19 cellular contexts compared by ENCODE assay signal in genomic region chr16:69351309-69352027, GRCh38. TPM values are rescaled to one million over a fixed set of nuclear protein-coding genes. Genes with fewer than 3 reads are reported as not detected.
DNase-seq lines count a peak whose midpoint lies in the region; ATAC-seq and TF ChIP-seq lines count a peak whose summit lies in the region.
"Had no signal": no experiment of that assay in that cellular context is flagged by ENCODE, and none has a peak within 500 bp of the region (broad histone marks: within the 10 kb centered on the region; RNA-seq: fewer than 3 reads in every experiment).

TMED6 (minus strand) TSS chr16:69351786; CDS start chr16:69351753, 33 bp downstream.

- peaks cover 0 to 31% of the 10 kb centered on the region in 2 donors for H3K36me3 ChIP-seq in duodenal mucosa (ENCODE audit: control insufficient read depth in 1 of 2, insufficient read depth in 2 of 2, low read length in 2 of 2)
- H3K36me3 ChIP-seq: uterus had no signal

- peak within 1 kb of the TSS; percentile 53 to 58 for H3K4me3 ChIP-seq in duodenal mucosa (ENCODE audit: low read depth in 1 of 2, low read length in 2 of 2)
- H3K4me3 ChIP-seq: uterus had no signal

- H3K9me3 Mint-ChIP-seq in Calu3 (ENCODE audit: low read depth, unreplicated experiment) = no peaks in the 10 kb centered on the region
- H3K9me3 Mint-ChIP-seq in nephron progenitor cell = no peaks in the 10 kb centered on the region
- H3K9me3 Mint-ChIP-seq: effector memory CD8-positive, alpha-beta T cell had no signal

- ATAC-seq in HG03175 (IDR thresholded peaks at IDR 0.05; ENCODE audit: unreplicated experiment) = no peak
- ATAC-seq: effector memory CD8-positive, alpha-beta T cell; foreskin keratinocyte had no signal

- no peaks in the 10 kb centered on the region for H3K27me3 ChIP-seq in duodenal mucosa (ENCODE audit: control insufficient read depth in 1 of 2, insufficient read depth in 2 of 2, low read length in 2 of 2)
- H3K27me3 ChIP-seq: foreskin keratinocyte, uterus had no signal

- peak within 1 kb of the TSS; percentile 30 to 58 for H3K9ac ChIP-seq in duodenal mucosa (ENCODE audit: low read depth in 1 of 2, low read length in 2 of 2)

- no peak within 1 kb of the TSS for H3K27ac ChIP-seq in duodenal mucosa (ENCODE audit: low read depth, low read length)
- H3K27ac ChIP-seq: foreskin keratinocyte, uterus had no signal

- CTCF ChIA-PET in Calu3 (lab: Charles Lee) = no interaction called here

- H3K36me3 Mint-ChIP-seq in Calu3 (ENCODE audit: insufficient read depth, unreplicated experiment) (peaks cover 28% of the 10 kb centered on the region), nephron progenitor cell (ENCODE audit: low read depth) (peaks cover 37% of the 10 kb centered on the region)

- peaks cover 4% of the 10 kb centered on the region in 2 donors for H3K4me1 ChIP-seq in duodenal mucosa (ENCODE audit: control insufficient read depth in 1 of 2, insufficient read depth in 2 of 2, low read length in 2 of 2)
- H3K4me1 ChIP-seq: foreskin keratinocyte, uterus had no signal

- H3K27me3 Mint-ChIP-seq in Calu3 (ENCODE audit: unreplicated experiment) (no peaks in the 10 kb centered on the region), nephron progenitor cell (ENCODE audit: low read depth, poor library complexity) (peaks cover 8% of the 10 kb centered on the region)
- H3K27me3 Mint-ChIP-seq: effector memory CD8-positive, alpha-beta T cell had no signal

- no TSS peak for BruUV-seq in Calu3 (replicated peaks; lab: Mats Ljungman, UMichigan)

- intact Hi-C loops in Calu3 (cut with micrococcal nuclease; ENCODE audit: unreplicated experiment) = no loop called here

- H3K4me1 Mint-ChIP-seq in Calu3 (ENCODE audit: low read depth, unreplicated experiment) (peaks cover 19% of the 10 kb centered on the region), nephron progenitor cell (no peaks in the 10 kb centered on the region)

- H3K27ac Mint-ChIP-seq in Calu3 (ENCODE audit: unreplicated experiment) (no peak within 1 kb of the TSS), nephron progenitor cell (peak within 1 kb of the TSS; percentile 30)

- H3K9me3 ChIP-seq in duodenal mucosa (ENCODE audit: control insufficient read depth in 1 of 2, low read length in 2 of 2) = no peaks in the 10 kb centered on the region
- H3K9me3 ChIP-seq: uterus had no signal

- DNase-seq in Calu3 (peak; percentile 21), NCI-H2171 (lab: John Stamatoyannopoulos, UW) (peak; percentile 47), nephron progenitor cell (no peak), NCI-H187 treated with DMSO at 0.1 percent for 48 hours (lab: John Stamatoyannopoulos, UW) (no peak), AML-193 (lab: John Stamatoyannopoulos, UW) (no peak), germinal center (ENCODE audit: low spot score) (no peak)
- DNase-seq: activated CD4-positive, alpha-beta T cell treated with anti-CD3 and anti-CD28 coated beads, Interleukin-2, amount 50 U/mL, for 48 hours; activated effector memory CD4-positive, alpha-beta T cell treated with anti-CD3 and anti-CD28 coated beads, Interleukin-2, amount 50 U/mL, for 16 hours; C1 segment of cervical spinal cord; effector memory CD8-positive, alpha-beta T cell; foreskin keratinocyte; KBM-7; NCI-H146; retina; stimulated activated CD4-positive, alpha-beta T cell treated with anti-CD3 and anti-CD28 coated beads, Interleukin-2, amount 100 ng/mL, for 48 hours; uterus had no signal

- TF ChIP-seq CTCF in Calu3 (IDR thresholded peaks at IDR 0.05; ENCODE audit: unreplicated experiment) = no peak
- no peak for TF ChIP-seq CTCF in nephron progenitor cell (IDR thresholded peaks at IDR 0.05)

- H3K4me3 Mint-ChIP-seq in Calu3 (ENCODE audit: low read depth, unreplicated experiment) (no peak within 1 kb of the TSS), nephron progenitor cell (no peak within 1 kb of the TSS)
- H3K4me3 Mint-ChIP-seq: effector memory CD8-positive, alpha-beta T cell had no signal

RNA-seq across cellular contexts. Expression of gene TMED6, which starts in this region (rescaled TPM):
- 1.4 and 1.7 TPM in 2 replicates for total RNA-seq in Calu3 (2022)
- total RNA-seq: foreskin keratinocyte, myocyte had no signal

Comparison
In these comparisons a context has a peak if more than half of its experiments do, and no peak if none do; other contexts are left out.
1. DNase-seq: peak in Calu3 (single experiment) and NCI-H2171 (single experiment); none in nephron progenitor cell (single experiment), NCI-H187 treated with DMSO at 0.1 percent for 48 hours (single experiment), AML-193 (0 of 2) and germinal center (single experiment).